ENCODE assay signal across 8 cellular contexts in genomic region chr1:109617291-109617801, GRCh38. TPM values are rescaled to one million over a fixed set of nuclear protein-coding genes. Genes with fewer than 3 reads are reported as not detected.
DNase-seq lines count a peak whose midpoint lies in the region; ATAC-seq, FAIRE-seq and TF ChIP-seq lines count a peak whose summit lies in the region.

No MANE protein-coding gene starts in this region.

- peaks cover 38% of the 10 kb centered on the region for H3K4me1 Mint-ChIP-seq in activated naive CD8-positive, alpha-beta T cell (ENCODE audit: low read depth)
- H3K4me1 Mint-ChIP-seq in activated naive CD8-positive, alpha-beta T cell treated with anti-CD3 and anti-CD28 coated beads for 36 hours: peaks cover 34% of the 10 kb centered on the region
- H3K4me1 Mint-ChIP-seq in T-helper 17 cell (peaks cover 47% of the 10 kb centered on the region), type B pancreatic cell (ENCODE audit: unreplicated experiment) (peaks cover 40% of the 10 kb centered on the region)

- H3K36me3 Mint-ChIP-seq in activated naive CD8-positive, alpha-beta T cell: no peaks in the 10 kb centered on the region
- peaks cover 9% of the 10 kb centered on the region for H3K36me3 Mint-ChIP-seq in activated naive CD8-positive, alpha-beta T cell treated with anti-CD3 and anti-CD28 coated beads for 36 hours
- H3K36me3 Mint-ChIP-seq in T-helper 17 cell (ENCODE audit: low read depth): peaks cover 4% of the 10 kb centered on the region
- H3K36me3 Mint-ChIP-seq in type B pancreatic cell: no peaks in the 10 kb centered on the region

- H3K4me3 Mint-ChIP-seq in activated naive CD8-positive, alpha-beta T cell: peak overlapping the region; percentile 11
- H3K4me3 Mint-ChIP-seq in activated naive CD8-positive, alpha-beta T cell treated with anti-CD3 and anti-CD28 coated beads for 36 hours: no peak overlapping the region
- peak overlapping the region; percentile 33 for H3K4me3 Mint-ChIP-seq in T-helper 17 cell
- peak overlapping the region; percentile 24 for H3K4me3 Mint-ChIP-seq in type B pancreatic cell

- no peak for ATAC-seq in T-helper 17 cell
- no peak for ATAC-seq in HG03175 (IDR thresholded peaks at IDR 0.05; ENCODE audit: unreplicated experiment)

- no peaks in the 10 kb centered on the region for H3K27me3 Mint-ChIP-seq in activated naive CD8-positive, alpha-beta T cell
- no peaks in the 10 kb centered on the region for H3K27me3 Mint-ChIP-seq in activated naive CD8-positive, alpha-beta T cell treated with anti-CD3 and anti-CD28 coated beads for 36 hours
- H3K27me3 Mint-ChIP-seq in T-helper 17 cell: no peaks in the 10 kb centered on the region
- no peaks in the 10 kb centered on the region for H3K27me3 Mint-ChIP-seq in type B pancreatic cell

- DNase-seq in activated naive CD8-positive, alpha-beta T cell treated with anti-CD3 and anti-CD28 coated beads for 36 hours: no peak
- DNase-seq in T-helper 17 cell (no peak), hepatic stellate cell (ENCODE audit: low spot score) (peak; percentile 78), type B pancreatic cell (ENCODE audit: extremely low spot score, unreplicated experiment) (no peak), medulla oblongata (ENCODE audit: extremely low spot score) (no peak), HTR-8/SVneo (ENCODE audit: insufficient read length, low spot score) (no peak)

- H3K9me3 ChIP-seq in T-helper 17 cell (ENCODE audit: control insufficient read depth, low read length, poor library complexity, severe bottlenecking): no peaks in the 10 kb centered on the region

- H3K9me3 Mint-ChIP-seq in activated naive CD8-positive, alpha-beta T cell (ENCODE audit: low read depth): no peaks in the 10 kb centered on the region
- no peaks in the 10 kb centered on the region for H3K9me3 Mint-ChIP-seq in activated naive CD8-positive, alpha-beta T cell treated with anti-CD3 and anti-CD28 coated beads for 36 hours
- no peaks in the 10 kb centered on the region for H3K9me3 Mint-ChIP-seq in type B pancreatic cell

- no peak for TF ChIP-seq CTCF in type B pancreatic cell (conservative IDR thresholded peaks at IDR 0.05)

- no peak overlapping the region for H3K27ac Mint-ChIP-seq in activated naive CD8-positive, alpha-beta T cell
- no peak overlapping the region for H3K27ac Mint-ChIP-seq in activated naive CD8-positive, alpha-beta T cell treated with anti-CD3 and anti-CD28 coated beads for 36 hours
- H3K27ac Mint-ChIP-seq in T-helper 17 cell (peak overlapping the region; percentile 96), type B pancreatic cell (peak overlapping the region; percentile 50)

- no peak for FAIRE-seq in HTR-8/SVneo (lab: Jason Lieb, UNC)

RNA-seq across cellular contexts. Expression of gene GNAT2, which starts 2.1 kb away (rescaled TPM):
- total RNA-seq in activated naive CD8-positive, alpha-beta T cell treated with anti-CD3 and anti-CD28 coated beads for 36 hours: under 1 TPM; 0.64 to 0.91 TPM
- total RNA-seq in T-helper 17 cell: not detected
- total RNA-seq in type B pancreatic cell (ENCODE audit: low replicate concordance): not detected in 2 replicates

RNA-seq across cellular contexts. Expression of gene AMPD2, which starts 2.3 kb away (rescaled TPM):
- total RNA-seq in activated naive CD8-positive, alpha-beta T cell treated with anti-CD3 and anti-CD28 coated beads for 36 hours: 10 to 100 TPM; 89.5 to 91.4 TPM
- 100 to 1,000 TPM; 471 to 552 TPM for total RNA-seq in T-helper 17 cell
- 71.1 and 105 TPM in 2 replicates for total RNA-seq in type B pancreatic cell (ENCODE audit: low replicate concordance)

RNA-seq across cellular contexts. Expression of gene GSTM4, which starts 38.6 kb away (rescaled TPM):
- 1 to 10 TPM; 2.4 to 3.0 TPM for total RNA-seq in activated naive CD8-positive, alpha-beta T cell treated with anti-CD3 and anti-CD28 coated beads for 36 hours
- total RNA-seq in T-helper 17 cell (10 to 100 TPM; 17.0 to 18.0 TPM), type B pancreatic cell (ENCODE audit: low replicate concordance) (37.5 and 42.2 TPM in 2 replicates)

RNA-seq across cellular contexts. Expression of gene GSTM2, which starts 50.5 kb away (rescaled TPM):
- total RNA-seq in activated naive CD8-positive, alpha-beta T cell treated with anti-CD3 and anti-CD28 coated beads for 36 hours: 1 to 10 TPM; 7.4 to 8.5 TPM
- total RNA-seq in T-helper 17 cell (100 to 1,000 TPM in 1 of 2 donors, 10 to 100 TPM in 1; 44.0 to 117 TPM), type B pancreatic cell (ENCODE audit: low replicate concordance) (26.8 and 75.6 TPM in 2 replicates)

Comparison
In these comparisons a context has a peak if more than half of its experiments do, and no peak if none do; other contexts are left out.
1. H3K27ac Mint-ChIP-seq: peak in T-helper 17 cell (single experiment) and type B pancreatic cell (single experiment); none in activated naive CD8-positive, alpha-beta T cell (single experiment) and activated naive CD8-positive, alpha-beta T cell treated with anti-CD3 and anti-CD28 coated beads for 36 hours (single experiment).